Comparison of ENCODE assay signal across 8 cellular contexts in genomic region chr1:160354388-160354985, GRCh38. TPM values are rescaled to one million over a fixed set of nuclear protein-coding genes. Genes with fewer than 3 reads are reported as not detected.
DNase-seq lines count a peak whose midpoint lies in the region; ATAC-seq and TF ChIP-seq lines count a peak whose summit lies in the region.

No MANE protein-coding gene starts in this region.

- H3K9me3 Mint-ChIP-seq in CD14-positive monocyte = no peaks in the 10 kb centered on the region

- no peak for DNase-seq in CD14-positive monocyte (ENCODE audit: low spot score)
- DNase-seq in GM23248 = peak; percentile 50
- peak; percentile 73 for DNase-seq in iPS-NIHi11 (ENCODE audit: low spot score)
- DNase-seq in stomach = no peak
- no peak for DNase-seq in GM13976 (ENCODE audit: low spot score)

- WGBS in GM23248 (ENCODE audit: low coverage in 1 of 2, low lambda C conversion rate in 2 of 2, missing lambda C conversion rate in 2 of 2), 2 experiments = 81 to 83% methylated on average over 5 of the region's 5 CpGs
- 64 to 85% (median 79%) methylated on average over 4 to 5 of the region's 5 CpGs for WGBS in stomach, 5 donors

- H3K9me2 ChIP-seq in GM23248 (ENCODE audit: insufficient read depth) (no peaks in the 10 kb centered on the region), SU-DHL-6 (replicated peaks; ENCODE audit: insufficient read depth, low read length) (no peaks in the 10 kb centered on the region)

- TF ChIP-seq CTCF in CD14-positive monocyte (IDR thresholded peaks at IDR 0.05) (peak; percentile 52), SU-DHL-6 (IDR thresholded peaks at IDR 0.05; ENCODE audit: insufficient read depth, low read length, poor library complexity, severe bottlenecking) (peak; percentile 44), stomach (IDR thresholded peaks at IDR 0.05) (peak in 3 of 7 experiments; percentile 9 to 15 (median 11)), GM13976 (IDR thresholded peaks at IDR 0.05; ENCODE audit: borderline replicate concordance, control extremely low read depth, extremely low read depth, insufficient read depth, missing control alignments) (no peak)

- H3K36me3 ChIP-seq in GM23248 (ENCODE audit: low read depth) = peaks cover 42% of the 10 kb centered on the region; the same call in 1 of the 2 replicates
- peaks cover 21% of the 10 kb centered on the region for H3K36me3 ChIP-seq in SU-DHL-6 (ENCODE audit: low read length)
- H3K36me3 ChIP-seq in stomach = peaks cover 82 to 100% (median 98%) of the 10 kb centered on the region in 4 donors

- H3F3A ChIP-seq in GM23248 (ENCODE audit: insufficient read depth) = peaks cover 7% of the 10 kb centered on the region; the same call in 1 of the 2 replicates
- H3F3A ChIP-seq in SU-DHL-6 (ENCODE audit: insufficient read depth) = no peaks in the 10 kb centered on the region

- H3K79me2 ChIP-seq in GM23248 (ENCODE audit: insufficient read depth) = 0 out of 2 replicates have a peak, but pooled peaks cover under 1% of the 10 kb centered on the region
- no peaks in the 10 kb centered on the region for H3K79me2 ChIP-seq in SU-DHL-6 (ENCODE audit: insufficient read depth, low read length)

- in situ Hi-C loops in GM23248 (cut with MboI) (no loop called here), GM13976 (cut with MboI; ENCODE audit: low sequenced_read_pairs, unreplicated experiment) (no loop called here)

- no peaks in the 10 kb centered on the region for H3K27me3 Mint-ChIP-seq in CD14-positive monocyte (ENCODE audit: low read depth in 3 of 3)

- no peak overlapping the region for H2AFZ ChIP-seq in GM23248
- no peak overlapping the region for H2AFZ ChIP-seq in SU-DHL-6 (ENCODE audit: low read depth, low read length, severe bottlenecking)

- peaks cover 96 to 100% of the 10 kb centered on the region in 2 donors for H3K36me3 Mint-ChIP-seq in CD14-positive monocyte

- intact Hi-C loops in CD14-positive monocyte (cut with micrococcal nuclease) (no loop called here), stomach (cut with DNase I; ENCODE audit: low total_unique reads) (no loop called here)

- peak overlapping the region in 2 of 7 donors; percentile 53 to 68 for H3K27ac Mint-ChIP-seq in CD14-positive monocyte

- no peak overlapping the region for H3K4me3 Mint-ChIP-seq in CD14-positive monocyte

- ATAC-seq in HG03280 (IDR thresholded peaks at IDR 0.05; ENCODE audit: unreplicated experiment) = no peak
- no peak for ATAC-seq in GM18909 (IDR thresholded peaks at IDR 0.05; ENCODE audit: poor library complexity, unreplicated experiment)

- H3K9me3 ChIP-seq in GM23248 (ENCODE audit: low read depth) (no peaks in the 10 kb centered on the region), SU-DHL-6 (ENCODE audit: insufficient read depth, low read length) (no peaks in the 10 kb centered on the region), stomach (no peaks in the 10 kb centered on the region)

- H3K9ac ChIP-seq in GM23248 (no peak overlapping the region), SU-DHL-6 (ENCODE audit: low read length) (no peak overlapping the region)

- H3K27ac ChIP-seq in GM23248 (no peak overlapping the region), SU-DHL-6 (ENCODE audit: low read depth, low read length) (no peak overlapping the region), stomach (no peak overlapping the region)

- H4K20me1 ChIP-seq in GM23248 (ENCODE audit: insufficient read depth) (no peaks in the 10 kb centered on the region), SU-DHL-6 (ENCODE audit: low read depth, low read length) (no peaks in the 10 kb centered on the region)

- no peaks in the 10 kb centered on the region for H3K4me1 Mint-ChIP-seq in CD14-positive monocyte

- no peak overlapping the region for H3K4me2 ChIP-seq in GM23248 (ENCODE audit: unreplicated experiment)
- no peak overlapping the region for H3K4me2 ChIP-seq in SU-DHL-6 (ENCODE audit: low read depth, low read length, poor library complexity, severe bottlenecking)

- no peak for TF ChIP-seq EP300 in stomach (IDR thresholded peaks at IDR 0.05)

- TF ChIP-seq POLR2A in stomach (IDR thresholded peaks at IDR 0.05) = no peak

- H3K4me1 ChIP-seq in GM23248 (ENCODE audit: insufficient read depth) (peaks cover 11% of the 10 kb centered on the region; the same call in 1 of the 2 replicates), stomach (no peaks in the 10 kb centered on the region)

- H3K27me3 ChIP-seq in GM23248 (replicated peaks; ENCODE audit: insufficient read depth) = no peaks in the 10 kb centered on the region
- no peaks in the 10 kb centered on the region for H3K27me3 ChIP-seq in SU-DHL-6 (ENCODE audit: low read length)
- no peaks in the 10 kb centered on the region for H3K27me3 ChIP-seq in stomach

- H3K4me3 ChIP-seq in GM23248 (no peak overlapping the region), SU-DHL-6 (ENCODE audit: insufficient read depth, low read length, poor library complexity, severe bottlenecking) (no peak overlapping the region), stomach (no peak overlapping the region)

RNA-seq across cellular contexts. Expression of gene NCSTN, which starts 11.3 kb away (rescaled TPM):
- 100 to 1,000 TPM; 125 to 145 TPM for polyA plus RNA-seq in CD14-positive monocyte
- 104 and 110 TPM in 2 replicates for total RNA-seq in GM23248 (2014; rRNA removed; shearing (Covaris generic))
- polyA plus RNA-seq in GM23248 (2016; fragmentation: Nextera tagmentation; extraction: Ambion mirVana) = 138 and 147 TPM in 2 replicates
- 100 to 1,000 TPM in 1 of 5 donors, 10 to 100 TPM in 4; 18.2 to 123 (median 71.0) TPM for total RNA-seq in stomach
- 10 to 100 TPM; 14.5 to 37.0 (median 34.6) TPM for polyA plus RNA-seq in stomach

RNA-seq across cellular contexts. Expression of gene COPA, which starts 11.4 kb away (rescaled TPM):
- polyA plus RNA-seq in CD14-positive monocyte (100 to 1,000 TPM; 195 to 199 TPM), GM23248 (2016; fragmentation: Nextera tagmentation; extraction: Ambion mirVana) (194 and 200 TPM in 2 replicates), stomach (10 to 100 TPM; 42.4 to 57.0 (median 49.2) TPM)
- 212 and 214 TPM in 2 replicates for total RNA-seq in GM23248 (2014; rRNA removed; shearing (Covaris generic))
- total RNA-seq in stomach = 100 to 1,000 TPM in 4 of 5 donors, 10 to 100 TPM in 1; 64.8 to 243 (median 124) TPM

RNA-seq across cellular contexts. Expression of gene NHLH1, which starts 12.4 kb away (rescaled TPM):
- polyA plus RNA-seq in CD14-positive monocyte = not detected
- not detected in 2 replicates for total RNA-seq in GM23248 (2014; rRNA removed; shearing (Covaris generic))
- 0.16 and 0.31 TPM in 2 replicates for polyA plus RNA-seq in GM23248 (2016; fragmentation: Nextera tagmentation; extraction: Ambion mirVana)
- total RNA-seq in stomach = not detected
- polyA plus RNA-seq in stomach = under 1 TPM in 1 of 3 donors, not detected in 2; 0.08 TPM

RNA-seq across cellular contexts. Expression of gene VANGL2, which starts 45.9 kb away (rescaled TPM):
- polyA plus RNA-seq in CD14-positive monocyte (not detected), GM23248 (2016; fragmentation: Nextera tagmentation; extraction: Ambion mirVana) (not detected in 2 replicates), stomach (1 to 10 TPM in 2 of 3 donors, under 1 TPM in 1; 0.46 to 4.2 (median 1.5) TPM)
- not detected in 2 replicates for total RNA-seq in GM23248 (2014; rRNA removed; shearing (Covaris generic))
- 1 to 10 TPM in 4 of 5 donors, under 1 TPM in 1; 0.45 to 7.4 (median 4.4) TPM for total RNA-seq in stomach

Comparison
In these comparisons a context has a peak if more than half of its experiments do, and no peak if none do; other contexts are left out.
1. DNase-seq: peak in GM23248 (single experiment) and iPS-NIHi11 (single experiment); none in CD14-positive monocyte (single experiment), stomach (single experiment) and GM13976 (single experiment).